In genomic region chr11:67584205-67584880, GRCh38 we compare ENCODE assay signal across 8 cellular contexts. TPM values are rescaled to one million over a fixed set of nuclear protein-coding genes. Genes with fewer than 3 reads are reported as not detected.
A peak's percentile ranks its signal among the peaks of the same experiment; 100 is the strongest.
DNase-seq lines count a peak whose midpoint lies in the region; ATAC-seq and TF ChIP-seq lines count a peak whose summit lies in the region.

No MANE protein-coding gene starts in this region.

- H3K4me3 Mint-ChIP-seq in activated CD4-positive, alpha-beta T cell treated with anti-CD3 and anti-CD28 coated beads, Interleukin-2, amount 10 ng/mL, durations not matched to agents 24 days and 14 days, result peak overlapping the region; percentile 82

- DNase-seq in G401 (ENCODE audit: low spot score) (peak; percentile 70), LHCN-M2 (ENCODE audit: low read depth) (peak; percentile 38), epithelial cell of esophagus (ENCODE audit: low read depth) (peak; percentile 85)
- peak; percentile 82 for DNase-seq in activated CD4-positive, alpha-beta T cell treated with anti-CD3 and anti-CD28 coated beads, Interleukin-2, amount 10 ng/mL, durations not matched to agents 24 days and 14 days
- DNase-seq in NK-92 treated with Interleukin-12 subunit alpha and Interleukin-12 subunit beta, amount 100 ng/mL, for 24 hours (lab: John Stamatoyannopoulos, UW), result no peak

- in situ Hi-C loops in G401 (cut with HindIII; ENCODE audit: low sequenced_read_pairs), result no loop called here

- H3K4me1 Mint-ChIP-seq in activated CD4-positive, alpha-beta T cell treated with anti-CD3 and anti-CD28 coated beads, Interleukin-2, amount 10 ng/mL, durations not matched to agents 24 days and 14 days, result peaks cover 36% of the 10 kb centered on the region

- H3K9ac ChIP-seq in subcutaneous abdominal adipose tissue (ENCODE audit: low read length in 5 of 5), result peak overlapping the region; percentile 38 to 78 (median 71)

- peaks cover 15% of the 10 kb centered on the region for H3K27me3 Mint-ChIP-seq in activated CD4-positive, alpha-beta T cell treated with anti-CD3 and anti-CD28 coated beads, Interleukin-2, amount 10 ng/mL, durations not matched to agents 24 days and 14 days

- no peak for TF ChIP-seq CTCF in epithelial cell of esophagus (IDR thresholded peaks at IDR 0.05; ENCODE audit: insufficient read depth, low read depth, low read length, missing control alignments)

- H3K9me3 Mint-ChIP-seq in activated CD4-positive, alpha-beta T cell treated with anti-CD3 and anti-CD28 coated beads, Interleukin-2, amount 10 ng/mL, durations not matched to agents 24 days and 14 days, result no peaks in the 10 kb centered on the region

- peak overlapping the region; percentile 81 for H3K4me3 ChIP-seq in epithelial cell of esophagus (ENCODE audit: low read length)
- H3K4me3 ChIP-seq in mesodermal cell (ENCODE audit: extremely low read depth, insufficient read depth, low read length, poor library complexity, severe bottlenecking), result peak overlapping the region; percentile 74
- peak overlapping the region; percentile 31 to 72 (median 70) for H3K4me3 ChIP-seq in subcutaneous abdominal adipose tissue (ENCODE audit: low read depth in 1 of 5, low read length in 5 of 5)

- peak overlapping the region; percentile 86 for H3K27ac ChIP-seq in mesodermal cell (ENCODE audit: low read depth, low read length, severe bottlenecking)
- H3K27ac ChIP-seq in subcutaneous abdominal adipose tissue (ENCODE audit: low read depth, low read length), result peak overlapping the region; percentile 82

- no peak for ATAC-seq in GM19035 (IDR thresholded peaks at IDR 0.05; ENCODE audit: unreplicated experiment)

- H3K27ac Mint-ChIP-seq in activated CD4-positive, alpha-beta T cell treated with anti-CD3 and anti-CD28 coated beads, Interleukin-2, amount 10 ng/mL, durations not matched to agents 24 days and 14 days, result peak overlapping the region; percentile 75

- intact Hi-C loops in activated CD4-positive, alpha-beta T cell treated with anti-CD3 and anti-CD28 coated beads, Interleukin-2, amount 10 ng/mL, durations not matched to agents 24 days and 14 days (cut with micrococcal nuclease), result loop anchor here (5.0 to 10.0 kb wide), 3 partner anchors 33 to 230 kb away; partner anchors contain the start of genes CDK2AP2, PITPNM1 and POLD4

- H3K27me3 ChIP-seq in subcutaneous abdominal adipose tissue (ENCODE audit: control insufficient read depth in 5 of 5, insufficient read depth in 4 of 5, low read length in 5 of 5), result peaks cover 0 to 4% (median 0%) of the 10 kb centered on the region in 5 donors

- H3K9me3 ChIP-seq in mesodermal cell (ENCODE audit: control insufficient read depth, low read length) (no peaks in the 10 kb centered on the region), subcutaneous abdominal adipose tissue (ENCODE audit: control insufficient read depth in 5 of 5, low read length in 5 of 5) (no peaks in the 10 kb centered on the region)

- peaks cover 12% of the 10 kb centered on the region for H3K4me1 ChIP-seq in mesodermal cell (ENCODE audit: control insufficient read depth, insufficient read depth, low read length, poor library complexity, severe bottlenecking)
- H3K4me1 ChIP-seq in subcutaneous abdominal adipose tissue (ENCODE audit: control insufficient read depth in 5 of 5, insufficient read depth in 5 of 5, low read length in 5 of 5), result peaks cover 0 to 35% (median 23%) of the 10 kb centered on the region in 5 donors

- 21% methylated on average over 13 to 17 of the region's 33 CpGs for WGBS in mesodermal cell (ENCODE audit: insufficient coverage in 2 of 2), 2 experiments

- peaks cover 29% of the 10 kb centered on the region for H3K36me3 Mint-ChIP-seq in activated CD4-positive, alpha-beta T cell treated with anti-CD3 and anti-CD28 coated beads, Interleukin-2, amount 10 ng/mL, durations not matched to agents 24 days and 14 days (ENCODE audit: low read depth)

- peaks cover 45% of the 10 kb centered on the region for H3K36me3 ChIP-seq in mesodermal cell (ENCODE audit: control insufficient read depth, insufficient read depth, low read length)
- peaks cover 0 to 39% (median 24%) of the 10 kb centered on the region in 5 donors for H3K36me3 ChIP-seq in subcutaneous abdominal adipose tissue (ENCODE audit: control insufficient read depth in 5 of 5, insufficient read depth in 5 of 5, low read length in 5 of 5)

RNA-seq across cellular contexts. Expression of gene GSTP1, which starts 0.7 kb away (rescaled TPM):
- 1,075 and 1,129 TPM in 2 replicates for total RNA-seq in G401 (2014; rRNA removed; shearing (Covaris generic))
- total RNA-seq in LHCN-M2 (2014; rRNA removed), result 446 and 608 TPM in 2 replicates
- 1,046 TPM for polyA plus RNA-seq in LHCN-M2 (2012)
- total RNA-seq in activated CD4-positive, alpha-beta T cell treated with anti-CD3 and anti-CD28 coated beads, Interleukin-2, amount 10 ng/mL, durations not matched to agents 24 days and 14 days, result 305 and 312 TPM in 2 replicates
- 944 TPM for polyA plus RNA-seq in mesodermal cell (2013, experiment 1 of 2)
- 769 TPM for polyA plus RNA-seq in mesodermal cell (2013, experiment 2 of 2)

RNA-seq across cellular contexts. Expression of gene NDUFV1, which starts 22.4 kb away (rescaled TPM):
- 412 and 488 TPM in 2 replicates for total RNA-seq in G401 (2014; rRNA removed; shearing (Covaris generic))
- 192 and 232 TPM in 2 replicates for total RNA-seq in LHCN-M2 (2014; rRNA removed)
- polyA plus RNA-seq in LHCN-M2 (2012), result 161 TPM
- total RNA-seq in activated CD4-positive, alpha-beta T cell treated with anti-CD3 and anti-CD28 coated beads, Interleukin-2, amount 10 ng/mL, durations not matched to agents 24 days and 14 days, result 304 and 321 TPM in 2 replicates
- polyA plus RNA-seq in mesodermal cell (2013, experiment 1 of 2), result 111 TPM
- polyA plus RNA-seq in mesodermal cell (2013, experiment 2 of 2), result 104 TPM

RNA-seq across cellular contexts. Expression of gene NUDT8, which starts 45.4 kb away (rescaled TPM):
- total RNA-seq in G401 (2014; rRNA removed; shearing (Covaris generic)), result 12.1 and 12.6 TPM in 2 replicates
- total RNA-seq in LHCN-M2 (2014; rRNA removed), result 7.5 and 19.8 TPM in 2 replicates
- 8.6 TPM for polyA plus RNA-seq in LHCN-M2 (2012)
- total RNA-seq in activated CD4-positive, alpha-beta T cell treated with anti-CD3 and anti-CD28 coated beads, Interleukin-2, amount 10 ng/mL, durations not matched to agents 24 days and 14 days, result 22.2 and 22.6 TPM in 2 replicates
- polyA plus RNA-seq in mesodermal cell (2013, experiment 1 of 2), result 17.3 TPM
- 10.6 TPM for polyA plus RNA-seq in mesodermal cell (2013, experiment 2 of 2)

RNA-seq across cellular contexts. Expression of gene TBX10, which starts 55.2 kb away (rescaled TPM):
- total RNA-seq in G401 (2014; rRNA removed; shearing (Covaris generic)), result not detected in 2 replicates
- not detected in 2 replicates for total RNA-seq in LHCN-M2 (2014; rRNA removed)
- not detected for polyA plus RNA-seq in LHCN-M2 (2012)
- total RNA-seq in activated CD4-positive, alpha-beta T cell treated with anti-CD3 and anti-CD28 coated beads, Interleukin-2, amount 10 ng/mL, durations not matched to agents 24 days and 14 days, result not detected in 2 replicates
- not detected for polyA plus RNA-seq in mesodermal cell (2013, experiment 1 of 2)
- polyA plus RNA-seq in mesodermal cell (2013, experiment 2 of 2), result not detected
